1 cellular context compared by ENCODE assay signal in the genomic region with DNA sequence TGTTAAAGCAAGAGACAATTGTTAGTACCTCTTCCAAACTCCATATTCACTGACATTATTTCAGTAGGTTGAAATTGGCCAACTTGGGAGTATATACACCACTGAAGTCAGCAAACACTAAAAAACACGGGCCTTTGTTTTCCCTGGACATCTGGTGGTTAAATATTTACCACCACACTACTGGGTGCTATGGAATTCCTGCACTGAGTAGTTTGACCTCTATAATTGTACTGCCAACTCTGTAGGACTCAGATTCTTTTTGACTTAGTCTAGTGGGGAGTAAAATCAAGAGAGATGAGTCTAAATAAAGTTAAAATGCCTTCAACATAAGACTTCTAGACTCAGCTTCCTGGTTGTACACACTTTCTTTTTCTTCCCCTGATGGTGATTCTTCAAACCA.
TF ChIP-seq lines count a peak whose summit lies in the region.

No MANE protein-coding gene starts in this region.

TF ChIP-seq in HepG2, 621 proteins besides CTCF, POLR2A, EP300 and RAD21 (continued from another document and continues in another):
- TF ChIP-seq, protein P1, sequence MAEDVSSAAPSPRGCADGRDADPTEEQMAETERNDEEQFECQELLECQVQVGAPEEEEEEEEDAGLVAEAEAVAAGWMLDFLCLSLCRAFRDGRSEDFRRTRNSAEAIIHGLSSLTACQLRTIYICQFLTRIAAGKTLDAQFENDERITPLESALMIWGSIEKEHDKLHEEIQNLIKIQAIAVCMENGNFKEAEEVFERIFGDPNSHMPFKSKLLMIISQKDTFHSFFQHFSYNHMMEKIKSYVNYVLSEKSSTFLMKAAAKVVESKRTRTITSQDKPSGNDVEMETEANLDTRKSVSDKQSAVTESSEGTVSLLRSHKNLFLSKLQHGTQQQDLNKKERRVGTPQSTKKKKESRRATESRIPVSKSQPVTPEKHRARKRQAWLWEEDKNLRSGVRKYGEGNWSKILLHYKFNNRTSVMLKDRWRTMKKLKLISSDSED (CRISPR knock-in tag; IDR thresholded peaks at IDR 0.05): no peak
- TF ChIP-seq, protein P2, sequence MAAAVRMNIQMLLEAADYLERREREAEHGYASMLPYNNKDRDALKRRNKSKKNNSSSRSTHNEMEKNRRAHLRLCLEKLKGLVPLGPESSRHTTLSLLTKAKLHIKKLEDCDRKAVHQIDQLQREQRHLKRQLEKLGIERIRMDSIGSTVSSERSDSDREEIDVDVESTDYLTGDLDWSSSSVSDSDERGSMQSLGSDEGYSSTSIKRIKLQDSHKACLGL (CRISPR knock-in tag; IDR thresholded peaks at IDR 0.05): no peak
- peak; percentile 67; the same call in 1 of the 2 replicates for TF ChIP-seq HOXD1 (CRISPR knock-in tag; IDR thresholded peaks at IDR 0.05)
- no peak for TF ChIP-seq ZFAT (CRISPR knock-in tag; conservative IDR thresholded peaks at IDR 0.05)
- TF ChIP-seq EED (CRISPR knock-in tag; IDR thresholded peaks at IDR 0.05): no peak
- TF ChIP-seq ZNF484 (CRISPR knock-in tag; IDR thresholded peaks at IDR 0.05; ENCODE audit: borderline replicate concordance, low read depth): no peak
- TF ChIP-seq ZNF567 (CRISPR knock-in tag; IDR thresholded peaks at IDR 0.05; ENCODE audit: borderline replicate concordance): no peak
- no peak for TF ChIP-seq PAWR (CRISPR knock-in tag; IDR thresholded peaks at IDR 0.05; ENCODE audit: borderline replicate concordance)
- no peak for TF ChIP-seq SPEN (CRISPR knock-in tag; IDR thresholded peaks at IDR 0.05; ENCODE audit: low read depth)
- TF ChIP-seq ZNF777 (CRISPR knock-in tag; IDR thresholded peaks at IDR 0.05): no peak
- TF ChIP-seq, protein P3, sequence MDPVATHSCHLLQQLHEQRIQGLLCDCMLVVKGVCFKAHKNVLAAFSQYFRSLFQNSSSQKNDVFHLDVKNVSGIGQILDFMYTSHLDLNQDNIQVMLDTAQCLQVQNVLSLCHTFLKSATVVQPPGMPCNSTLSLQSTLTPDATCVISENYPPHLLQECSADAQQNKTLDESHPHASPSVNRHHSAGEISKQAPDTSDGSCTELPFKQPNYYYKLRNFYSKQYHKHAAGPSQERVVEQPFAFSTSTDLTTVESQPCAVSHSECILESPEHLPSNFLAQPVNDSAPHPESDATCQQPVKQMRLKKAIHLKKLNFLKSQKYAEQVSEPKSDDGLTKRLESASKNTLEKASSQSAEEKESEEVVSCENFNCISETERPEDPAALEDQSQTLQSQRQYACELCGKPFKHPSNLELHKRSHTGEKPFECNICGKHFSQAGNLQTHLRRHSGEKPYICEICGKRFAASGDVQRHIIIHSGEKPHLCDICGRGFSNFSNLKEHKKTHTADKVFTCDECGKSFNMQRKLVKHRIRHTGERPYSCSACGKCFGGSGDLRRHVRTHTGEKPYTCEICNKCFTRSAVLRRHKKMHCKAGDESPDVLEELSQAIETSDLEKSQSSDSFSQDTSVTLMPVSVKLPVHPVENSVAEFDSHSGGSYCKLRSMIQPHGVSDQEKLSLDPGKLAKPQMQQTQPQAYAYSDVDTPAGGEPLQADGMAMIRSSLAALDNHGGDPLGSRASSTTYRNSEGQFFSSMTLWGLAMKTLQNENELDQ (CRISPR knock-in tag; IDR thresholded peaks at IDR 0.05; ENCODE audit: borderline replicate concordance): no peak
- TF ChIP-seq ATF7 (IDR thresholded peaks at IDR 0.05): no peak
- no peak for TF ChIP-seq ATF7 (CRISPR knock-in tag; IDR thresholded peaks at IDR 0.05)
- TF ChIP-seq, protein P4, sequence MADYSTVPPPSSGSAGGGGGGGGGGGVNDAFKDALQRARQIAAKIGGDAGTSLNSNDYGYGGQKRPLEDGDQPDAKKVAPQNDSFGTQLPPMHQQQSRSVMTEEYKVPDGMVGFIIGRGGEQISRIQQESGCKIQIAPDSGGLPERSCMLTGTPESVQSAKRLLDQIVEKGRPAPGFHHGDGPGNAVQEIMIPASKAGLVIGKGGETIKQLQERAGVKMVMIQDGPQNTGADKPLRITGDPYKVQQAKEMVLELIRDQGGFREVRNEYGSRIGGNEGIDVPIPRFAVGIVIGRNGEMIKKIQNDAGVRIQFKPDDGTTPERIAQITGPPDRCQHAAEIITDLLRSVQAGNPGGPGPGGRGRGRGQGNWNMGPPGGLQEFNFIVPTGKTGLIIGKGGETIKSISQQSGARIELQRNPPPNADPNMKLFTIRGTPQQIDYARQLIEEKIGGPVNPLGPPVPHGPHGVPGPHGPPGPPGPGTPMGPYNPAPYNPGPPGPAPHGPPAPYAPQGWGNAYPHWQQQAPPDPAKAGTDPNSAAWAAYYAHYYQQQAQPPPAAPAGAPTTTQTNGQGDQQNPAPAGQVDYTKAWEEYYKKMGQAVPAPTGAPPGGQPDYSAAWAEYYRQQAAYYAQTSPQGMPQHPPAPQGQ (CRISPR knock-in tag; IDR thresholded peaks at IDR 0.05; ENCODE audit: borderline replicate concordance): no peak
- TF ChIP-seq, protein P5, sequence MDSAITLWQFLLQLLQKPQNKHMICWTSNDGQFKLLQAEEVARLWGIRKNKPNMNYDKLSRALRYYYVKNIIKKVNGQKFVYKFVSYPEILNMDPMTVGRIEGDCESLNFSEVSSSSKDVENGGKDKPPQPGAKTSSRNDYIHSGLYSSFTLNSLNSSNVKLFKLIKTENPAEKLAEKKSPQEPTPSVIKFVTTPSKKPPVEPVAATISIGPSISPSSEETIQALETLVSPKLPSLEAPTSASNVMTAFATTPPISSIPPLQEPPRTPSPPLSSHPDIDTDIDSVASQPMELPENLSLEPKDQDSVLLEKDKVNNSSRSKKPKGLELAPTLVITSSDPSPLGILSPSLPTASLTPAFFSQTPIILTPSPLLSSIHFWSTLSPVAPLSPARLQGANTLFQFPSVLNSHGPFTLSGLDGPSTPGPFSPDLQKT (CRISPR knock-in tag; IDR thresholded peaks at IDR 0.05; ENCODE audit: borderline replicate concordance): no peak
- no peak for TF ChIP-seq GTF3A (CRISPR knock-in tag; conservative IDR thresholded peaks at IDR 0.05)
- no peak for TF ChIP-seq BORCS8-MEF2B (CRISPR knock-in tag; IDR thresholded peaks at IDR 0.05)
- TF ChIP-seq ADNP (CRISPR knock-in tag; IDR thresholded peaks at IDR 0.05): no peak
- no peak for TF ChIP-seq TGIF2 (CRISPR knock-in tag; IDR thresholded peaks at IDR 0.05)
- TF ChIP-seq MIER3 (CRISPR knock-in tag; IDR thresholded peaks at IDR 0.05; ENCODE audit: borderline replicate concordance): 0 out of 2 replicates have a peak, but pooled peaks have one; percentile 41
- TF ChIP-seq, protein P6, sequence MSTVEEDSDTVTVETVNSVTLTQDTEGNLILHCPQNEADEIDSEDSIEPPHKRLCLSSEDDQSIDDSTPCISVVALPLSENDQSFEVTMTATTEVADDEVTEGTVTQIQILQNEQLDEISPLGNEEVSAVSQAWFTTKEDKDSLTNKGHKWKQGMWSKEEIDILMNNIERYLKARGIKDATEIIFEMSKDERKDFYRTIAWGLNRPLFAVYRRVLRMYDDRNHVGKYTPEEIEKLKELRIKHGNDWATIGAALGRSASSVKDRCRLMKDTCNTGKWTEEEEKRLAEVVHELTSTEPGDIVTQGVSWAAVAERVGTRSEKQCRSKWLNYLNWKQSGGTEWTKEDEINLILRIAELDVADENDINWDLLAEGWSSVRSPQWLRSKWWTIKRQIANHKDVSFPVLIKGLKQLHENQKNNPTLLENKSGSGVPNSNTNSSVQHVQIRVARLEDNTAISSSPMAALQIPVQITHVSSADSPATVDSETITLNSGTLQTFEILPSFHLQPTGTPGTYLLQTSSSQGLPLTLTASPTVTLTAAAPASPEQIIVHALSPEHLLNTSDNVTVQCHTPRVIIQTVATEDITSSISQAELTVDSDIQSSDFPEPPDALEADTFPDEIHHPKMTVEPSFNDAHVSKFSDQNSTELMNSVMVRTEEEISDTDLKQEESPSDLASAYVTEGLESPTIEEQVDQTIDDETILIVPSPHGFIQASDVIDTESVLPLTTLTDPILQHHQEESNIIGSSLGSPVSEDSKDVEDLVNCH (CRISPR knock-in tag; IDR thresholded peaks at IDR 0.05): no peak
- TF ChIP-seq ZNF10 (CRISPR knock-in tag; IDR thresholded peaks at IDR 0.05; ENCODE audit: borderline replicate concordance, low read depth): no peak
- TF ChIP-seq, protein P7, sequence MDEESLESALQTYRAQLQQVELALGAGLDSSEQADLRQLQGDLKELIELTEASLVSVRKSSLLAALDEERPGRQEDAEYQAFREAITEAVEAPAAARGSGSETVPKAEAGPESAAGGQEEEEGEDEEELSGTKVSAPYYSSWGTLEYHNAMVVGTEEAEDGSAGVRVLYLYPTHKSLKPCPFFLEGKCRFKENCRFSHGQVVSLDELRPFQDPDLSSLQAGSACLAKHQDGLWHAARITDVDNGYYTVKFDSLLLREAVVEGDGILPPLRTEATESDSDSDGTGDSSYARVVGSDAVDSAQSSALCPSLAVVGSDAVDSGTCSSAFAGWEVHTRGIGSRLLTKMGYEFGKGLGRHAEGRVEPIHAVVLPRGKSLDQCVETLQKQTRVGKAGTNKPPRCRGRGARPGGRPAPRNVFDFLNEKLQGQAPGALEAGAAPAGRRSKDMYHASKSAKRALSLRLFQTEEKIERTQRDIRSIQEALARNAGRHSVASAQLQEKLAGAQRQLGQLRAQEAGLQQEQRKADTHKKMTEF (CRISPR knock-in tag; IDR thresholded peaks at IDR 0.05): no peak
- TF ChIP-seq SKI (IDR thresholded peaks at IDR 0.05; ENCODE audit: partially characterized antibody): peak; percentile 10
- TF ChIP-seq DR1 (CRISPR knock-in tag; IDR thresholded peaks at IDR 0.05): no peak
- TF ChIP-seq NPAS2 (CRISPR knock-in tag; IDR thresholded peaks at IDR 0.05; ENCODE audit: borderline replicate concordance): no peak
- TF ChIP-seq, protein P8, sequence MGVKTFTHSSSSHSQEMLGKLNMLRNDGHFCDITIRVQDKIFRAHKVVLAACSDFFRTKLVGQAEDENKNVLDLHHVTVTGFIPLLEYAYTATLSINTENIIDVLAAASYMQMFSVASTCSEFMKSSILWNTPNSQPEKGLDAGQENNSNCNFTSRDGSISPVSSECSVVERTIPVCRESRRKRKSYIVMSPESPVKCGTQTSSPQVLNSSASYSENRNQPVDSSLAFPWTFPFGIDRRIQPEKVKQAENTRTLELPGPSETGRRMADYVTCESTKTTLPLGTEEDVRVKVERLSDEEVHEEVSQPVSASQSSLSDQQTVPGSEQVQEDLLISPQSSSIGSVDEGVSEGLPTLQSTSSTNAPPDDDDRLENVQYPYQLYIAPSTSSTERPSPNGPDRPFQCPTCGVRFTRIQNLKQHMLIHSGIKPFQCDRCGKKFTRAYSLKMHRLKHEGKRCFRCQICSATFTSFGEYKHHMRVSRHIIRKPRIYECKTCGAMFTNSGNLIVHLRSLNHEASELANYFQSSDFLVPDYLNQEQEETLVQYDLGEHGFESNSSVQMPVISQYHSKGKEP (CRISPR knock-in tag; IDR thresholded peaks at IDR 0.05): no peak
- peak; percentile 63; the same call in 1 of the 2 replicates for TF ChIP-seq HNRNPUL1 (IDR thresholded peaks at IDR 0.05; ENCODE audit: low read depth, low read length)
- no peak for TF ChIP-seq SMAD1 (CRISPR knock-in tag; IDR thresholded peaks at IDR 0.05; ENCODE audit: borderline replicate concordance, low read depth)
- TF ChIP-seq POLR2AphosphoS2 (IDR thresholded peaks at IDR 0.05; ENCODE audit: low read depth, low read length): no peak
- TF ChIP-seq ZNF547 (CRISPR knock-in tag; IDR thresholded peaks at IDR 0.05): no peak
- TF ChIP-seq FOXK1 (CRISPR knock-in tag; IDR thresholded peaks at IDR 0.05; ENCODE audit: borderline replicate concordance, low read depth): peak; percentile 72; the same call in 1 of the 2 replicates
- TF ChIP-seq, protein P9, sequence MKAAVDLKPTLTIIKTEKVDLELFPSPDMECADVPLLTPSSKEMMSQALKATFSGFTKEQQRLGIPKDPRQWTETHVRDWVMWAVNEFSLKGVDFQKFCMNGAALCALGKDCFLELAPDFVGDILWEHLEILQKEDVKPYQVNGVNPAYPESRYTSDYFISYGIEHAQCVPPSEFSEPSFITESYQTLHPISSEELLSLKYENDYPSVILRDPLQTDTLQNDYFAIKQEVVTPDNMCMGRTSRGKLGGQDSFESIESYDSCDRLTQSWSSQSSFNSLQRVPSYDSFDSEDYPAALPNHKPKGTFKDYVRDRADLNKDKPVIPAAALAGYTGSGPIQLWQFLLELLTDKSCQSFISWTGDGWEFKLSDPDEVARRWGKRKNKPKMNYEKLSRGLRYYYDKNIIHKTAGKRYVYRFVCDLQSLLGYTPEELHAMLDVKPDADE (CRISPR knock-in tag; IDR thresholded peaks at IDR 0.05): no peak
- no peak for TF ChIP-seq ZMAT3 (CRISPR knock-in tag; conservative IDR thresholded peaks at IDR 0.05)
- TF ChIP-seq, protein P10, sequence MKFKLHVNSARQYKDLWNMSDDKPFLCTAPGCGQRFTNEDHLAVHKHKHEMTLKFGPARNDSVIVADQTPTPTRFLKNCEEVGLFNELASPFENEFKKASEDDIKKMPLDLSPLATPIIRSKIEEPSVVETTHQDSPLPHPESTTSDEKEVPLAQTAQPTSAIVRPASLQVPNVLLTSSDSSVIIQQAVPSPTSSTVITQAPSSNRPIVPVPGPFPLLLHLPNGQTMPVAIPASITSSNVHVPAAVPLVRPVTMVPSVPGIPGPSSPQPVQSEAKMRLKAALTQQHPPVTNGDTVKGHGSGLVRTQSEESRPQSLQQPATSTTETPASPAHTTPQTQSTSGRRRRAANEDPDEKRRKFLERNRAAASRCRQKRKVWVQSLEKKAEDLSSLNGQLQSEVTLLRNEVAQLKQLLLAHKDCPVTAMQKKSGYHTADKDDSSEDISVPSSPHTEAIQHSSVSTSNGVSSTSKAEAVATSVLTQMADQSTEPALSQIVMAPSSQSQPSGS (CRISPR knock-in tag; IDR thresholded peaks at IDR 0.05): 0 out of 2 replicates have a peak, but pooled peaks have one; percentile 19
- TF ChIP-seq, protein P11, sequence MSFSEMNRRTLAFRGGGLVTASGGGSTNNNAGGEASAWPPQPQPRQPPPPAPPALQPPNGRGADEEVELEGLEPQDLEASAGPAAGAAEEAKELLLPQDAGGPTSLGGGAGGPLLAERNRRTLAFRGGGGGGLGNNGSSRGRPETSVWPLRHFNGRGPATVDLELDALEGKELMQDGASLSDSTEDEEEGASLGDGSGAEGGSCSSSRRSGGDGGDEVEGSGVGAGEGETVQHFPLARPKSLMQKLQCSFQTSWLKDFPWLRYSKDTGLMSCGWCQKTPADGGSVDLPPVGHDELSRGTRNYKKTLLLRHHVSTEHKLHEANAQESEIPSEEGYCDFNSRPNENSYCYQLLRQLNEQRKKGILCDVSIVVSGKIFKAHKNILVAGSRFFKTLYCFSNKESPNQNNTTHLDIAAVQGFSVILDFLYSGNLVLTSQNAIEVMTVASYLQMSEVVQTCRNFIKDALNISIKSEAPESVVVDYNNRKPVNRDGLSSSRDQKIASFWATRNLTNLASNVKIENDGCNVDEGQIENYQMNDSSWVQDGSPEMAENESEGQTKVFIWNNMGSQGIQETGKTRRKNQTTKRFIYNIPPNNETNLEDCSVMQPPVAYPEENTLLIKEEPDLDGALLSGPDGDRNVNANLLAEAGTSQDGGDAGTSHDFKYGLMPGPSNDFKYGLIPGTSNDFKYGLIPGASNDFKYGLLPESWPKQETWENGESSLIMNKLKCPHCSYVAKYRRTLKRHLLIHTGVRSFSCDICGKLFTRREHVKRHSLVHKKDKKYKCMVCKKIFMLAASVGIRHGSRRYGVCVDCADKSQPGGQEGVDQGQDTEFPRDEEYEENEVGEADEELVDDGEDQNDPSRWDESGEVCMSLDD (CRISPR knock-in tag; IDR thresholded peaks at IDR 0.05; ENCODE audit: borderline replicate concordance): no peak
